Comparison of ENCODE assay signal across 24 cellular contexts in genomic region chr3:13359916-13360315, GRCh38.
A peak's percentile ranks its signal among the peaks of the same experiment; 100 is the strongest.
DNase-seq lines count a peak whose midpoint lies in the region; ATAC-seq, FAIRE-seq and TF ChIP-seq lines count a peak whose summit lies in the region.
"Had no signal": no experiment of that assay in that cellular context is flagged by ENCODE, and none has a peak within 500 bp of the region (broad histone marks: within the 10 kb centered on the region; RNA-seq: fewer than 3 reads in every experiment).

No MANE protein-coding gene starts in this region.

- WGBS in HepG2 (ENCODE audit: low lambda C conversion rate), result 98% methylated on average over 6 of the region's 6 CpGs
- 87% methylated on average over 4 of the region's 6 CpGs for WGBS in right lobe of liver (ENCODE audit: insufficient coverage, low coverage, low lambda C conversion rate, missing lambda C conversion rate)
- 94% methylated on average over 6 of the region's 6 CpGs for WGBS in K562 (ENCODE audit: insufficient coverage, low coverage, missing lambda C conversion rate)

- TF ChIP-seq POLR2A in HepG2 (IDR thresholded peaks at IDR 0.05; ENCODE audit: insufficient read depth in 1 of 2, low read depth in 2 of 2, low read length in 2 of 2), result no peak
- no peak for TF ChIP-seq POLR2A in right lobe of liver (IDR thresholded peaks at IDR 0.05)
- no peak for TF ChIP-seq POLR2A in K562 (conservative IDR thresholded peaks at IDR 0.05)

- H3K4me3 ChIP-seq in HepG2 (replicated peaks in 1 of 3; ENCODE audit: insufficient read depth in 1 of 3, low read depth in 2 of 3, low read length in 3 of 3) (no peak overlapping the region), right lobe of liver (no peak overlapping the region), K562 (no peak overlapping the region)
- H3K4me3 ChIP-seq: BLaER1, GM12878 had no signal

- in situ Hi-C loops in HepG2 (cut with HindIII; ENCODE audit: extremely low pct_ligation_motif_present, low pct_unique_long_range_greater_than_20kb), result no loop called here
- in situ Hi-C loops in K562 (cut with MboI), result no loop called here

- H2AFZ ChIP-seq in HepG2 (ENCODE audit: low read length), result no peak overlapping the region
- no peak overlapping the region for H2AFZ ChIP-seq in K562 (ENCODE audit: low read depth, low read length)

- H4K20me1 ChIP-seq in HepG2 (ENCODE audit: insufficient read depth, low read length) (no peaks in the 10 kb centered on the region), K562 (replicated peaks; ENCODE audit: control insufficient read depth, insufficient read depth, low read length) (no peaks in the 10 kb centered on the region; the same call in none of the 2 replicates)

- no peak for TF ChIP-seq CTCF in HepG2 (CRISPR knock-in tag; IDR thresholded peaks at IDR 0.05)
- TF ChIP-seq CTCF in right lobe of liver (IDR thresholded peaks at IDR 0.05), result no peak
- TF ChIP-seq CTCF in K562 (IDR thresholded peaks at IDR 0.05 in 2 of 3, conservative IDR thresholded peaks at IDR 0.05 in 1 of 3; ENCODE audit: insufficient read depth in 2 of 3, low read depth in 1 of 3, low read length in 3 of 3), result no peak

- H3K9me1 ChIP-seq in K562 (ENCODE audit: control insufficient read depth, insufficient read depth, low read length), result no peaks in the 10 kb centered on the region

- H3K27me3 ChIP-seq in HepG2 (ENCODE audit: control insufficient read depth in 1 of 2, insufficient read depth in 2 of 2, low read length in 2 of 2), result no peaks in the 10 kb centered on the region
- no peaks in the 10 kb centered on the region for H3K27me3 ChIP-seq in right lobe of liver
- no peaks in the 10 kb centered on the region for H3K27me3 ChIP-seq in K562 (ENCODE audit: control insufficient read depth in 2 of 2, insufficient read depth in 2 of 2, low read length in 2 of 2)
- H3K27me3 ChIP-seq: BE2C, BLaER1 had no signal

- H3K79me2 ChIP-seq in HepG2 (ENCODE audit: insufficient read depth, low read length) (no peaks in the 10 kb centered on the region), K562 (ENCODE audit: control insufficient read depth, insufficient read depth, low read length) (no peaks in the 10 kb centered on the region)

- H3K36me3 ChIP-seq in HepG2 (replicated peaks in 1 of 2; ENCODE audit: control insufficient read depth in 1 of 2, insufficient read depth in 2 of 2, low read length in 2 of 2), result peaks cover 28 to 81% of the 10 kb centered on the region in 2 experiments; a peak in 4 of 5 replicates
- H3K36me3 ChIP-seq in right lobe of liver, result peaks cover 0 to 38% (median 14%) of the 10 kb centered on the region in 4 donors
- H3K36me3 ChIP-seq in K562 (ENCODE audit: control insufficient read depth, insufficient read depth, low read length), result peaks cover 99% of the 10 kb centered on the region

- H3K9ac ChIP-seq in HepG2 (ENCODE audit: insufficient read depth, low read depth, low read length), result no peak overlapping the region
- no peak overlapping the region for H3K9ac ChIP-seq in K562 (ENCODE audit: insufficient read depth in 1 of 2, low read depth in 2 of 2, low read length in 2 of 2)
- H3K9ac ChIP-seq: BLaER1 had no signal

- H3K4me1 ChIP-seq in HepG2 (ENCODE audit: insufficient read depth, low read length), result peaks cover 22% of the 10 kb centered on the region
- H3K4me1 ChIP-seq in right lobe of liver, result peaks cover 0 to 15% (median 7%) of the 10 kb centered on the region in 4 donors
- H3K4me1 ChIP-seq in K562 (replicated peaks in 1 of 2; ENCODE audit: control insufficient read depth in 2 of 2, insufficient read depth in 2 of 2, low read length in 2 of 2), result 0 out of 5 replicates have a peak, but pooled peaks cover 0 to 3% of the 10 kb centered on the region in 2 experiments
- H3K4me1 ChIP-seq: BE2C had no signal

- no peaks in the 10 kb centered on the region for H3K9me3 ChIP-seq in HepG2 (ENCODE audit: low read length)
- H3K9me3 ChIP-seq in right lobe of liver, result no peaks in the 10 kb centered on the region
- no peaks in the 10 kb centered on the region for H3K9me3 ChIP-seq in K562 (replicated peaks; ENCODE audit: control insufficient read depth, insufficient read depth, low read depth, low read length)
- H3K9me3 ChIP-seq: BE2C, BLaER1 had no signal

- H3K27ac ChIP-seq in HepG2 (ENCODE audit: extremely low read length, insufficient read depth, low read length) (no peak overlapping the region), right lobe of liver (no peak overlapping the region), K562 (ENCODE audit: extremely low read depth, low read depth, low read length) (no peak overlapping the region)
- H3K27ac ChIP-seq: BLaER1 had no signal

- POLR2A ChIA-PET in HepG2 (lab: Yijun Ruan, JAX), result no interaction called here
- POLR2A ChIA-PET in K562 (lab: Yijun Ruan, JAX), result no interaction called here

- DNase-seq in HepG2 (ENCODE audit: low spot score), result no peak
- no peak for DNase-seq in right lobe of liver
- no peak for DNase-seq in K562 (ENCODE audit: extremely low read depth in 1 of 4, low spot score in 3 of 4)
- no peak for DNase-seq in NCI-H1105 treated with DMSO at 0.1 percent for 48 hours (lab: John Stamatoyannopoulos, UW)
- DNase-seq: 8988T; BE2C; C1 segment of cervical spinal cord; CD4-positive, alpha-beta memory T cell; CD4-positive, CD25-positive, alpha-beta regulatory T cell; CD8-positive, alpha-beta memory T cell; COR-L47; DMS 273 treated with DMSO at 0.1 percent for 48 hours; DMS153; DMS53; DMS79; DND-41; EL; GDM1 had no signal

- no peak for FAIRE-seq in HepG2 (lab: Jason Lieb, UNC)
- FAIRE-seq in K562 (lab: Jason Lieb, UNC), result no peak
- FAIRE-seq: A204.1, GM12878, GM12892, GM18507 had no signal

- CTCF ChIA-PET in HepG2 (lab: Yijun Ruan, JAX; ENCODE audit: low intra/inter-chr PET ratio, low total read pairs) (no interaction called here), K562 (lab: Yijun Ruan, JAX; ENCODE audit: low intra/inter-chr PET ratio) (no interaction called here)

- no peak overlapping the region for H3K4me2 ChIP-seq in HepG2 (ENCODE audit: low read depth, low read length)
- H3K4me2 ChIP-seq in K562 (ENCODE audit: insufficient read depth, low read length), result no peak overlapping the region
- H3K4me2 ChIP-seq: BLaER1 had no signal

- BruUV-seq in HepG2 (replicated peaks; lab: Mats Ljungman, UMichigan) (no TSS peak), K562 (replicated peaks; lab: Mats Ljungman, UMichigan) (no TSS peak)

- TF ChIP-seq RAD21 in HepG2 (CRISPR knock-in tag; IDR thresholded peaks at IDR 0.05) (no peak), K562 (CRISPR knock-in tag; conservative IDR thresholded peaks at IDR 0.05 in 1 of 2, IDR thresholded peaks at IDR 0.05 in 1 of 2) (no peak)

- intact Hi-C loops in HepG2 (cut with micrococcal nuclease; ENCODE audit: unreplicated experiment), result no loop called here
- intact Hi-C loops in right lobe of liver (cut with DNase I), result no loop called here
- intact Hi-C loops in K562 (cut with micrococcal nuclease), result no loop called here

- ATAC-seq in HepG2, result no peak
- no peak for ATAC-seq in right lobe of liver
- no peak for ATAC-seq in K562
- no peak for ATAC-seq in HG03139 (IDR thresholded peaks at IDR 0.05; ENCODE audit: unreplicated experiment)
- ATAC-seq: GM12878 had no signal

- TF ChIP-seq EP300 in HepG2 (IDR thresholded peaks at IDR 0.05; ENCODE audit: low read depth in 2 of 2, low read length in 2 of 2) (no peak), HepG2 (CRISPR knock-in tag; IDR thresholded peaks at IDR 0.05; ENCODE audit: borderline replicate concordance) (no peak), K562 (IDR thresholded peaks at IDR 0.05; ENCODE audit: low read length) (no peak)

TF ChIP-seq in HepG2, 621 proteins besides CTCF, POLR2A, EP300 and RAD21:
- TF ChIP-seq ZMYM3 (CRISPR knock-in tag; IDR thresholded peaks at IDR 0.05) (peak; percentile 65), CHD4 (IDR thresholded peaks at IDR 0.05; ENCODE audit: borderline replicate concordance, low read length) (peak; percentile 54; the same call in 1 of the 2 replicates), ZNF629 (CRISPR knock-in tag; conservative IDR thresholded peaks at IDR 0.05) (peak; percentile 95), ZNF816 (CRISPR knock-in tag; IDR thresholded peaks at IDR 0.05; ENCODE audit: borderline replicate concordance) (no peak), MXD3 (CRISPR knock-in tag; IDR thresholded peaks at IDR 0.05) (no peak), ZNF24 (IDR thresholded peaks at IDR 0.05) (no peak), ZNF3 (CRISPR knock-in tag; IDR thresholded peaks at IDR 0.05) (no peak), FOXK1 (CRISPR knock-in tag; IDR thresholded peaks at IDR 0.05; ENCODE audit: borderline replicate concordance, low read depth) (no peak)
TF ChIP-seq in HepG2: peak in this region for 3.

TF ChIP-seq in K562, 482 proteins besides CTCF, POLR2A, EP300 and RAD21 (continues in another document):
- no peak for TF ChIP-seq TCF15 (CRISPR knock-in tag; IDR thresholded peaks at IDR 0.05)
- TF ChIP-seq, protein P1, sequence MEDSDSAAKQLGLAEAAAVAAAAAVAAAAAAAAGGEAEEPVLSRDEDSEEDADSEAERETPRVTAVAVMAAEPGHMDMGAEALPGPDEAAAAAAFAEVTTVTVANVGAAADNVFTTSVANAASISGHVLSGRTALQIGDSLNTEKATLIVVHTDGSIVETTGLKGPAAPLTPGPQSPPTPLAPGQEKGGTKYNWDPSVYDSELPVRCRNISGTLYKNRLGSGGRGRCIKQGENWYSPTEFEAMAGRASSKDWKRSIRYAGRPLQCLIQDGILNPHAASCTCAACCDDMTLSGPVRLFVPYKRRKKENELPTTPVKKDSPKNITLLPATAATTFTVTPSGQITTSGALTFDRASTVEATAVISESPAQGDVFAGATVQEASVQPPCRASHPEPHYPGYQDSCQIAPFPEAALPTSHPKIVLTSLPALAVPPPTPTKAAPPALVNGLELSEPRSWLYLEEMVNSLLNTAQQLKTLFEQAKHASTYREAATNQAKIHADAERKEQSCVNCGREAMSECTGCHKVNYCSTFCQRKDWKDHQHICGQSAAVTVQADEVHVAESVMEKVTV (CRISPR knock-in tag; IDR thresholded peaks at IDR 0.05), result no peak

Comparison
In these comparisons a context has a peak if more than half of its experiments do, and no peak if none do; other contexts are left out.
1. Of the 241 proteins assayed by ChIP-seq in both HepG2 and K562: peak only in HepG2: none; only in K562: ADNP, CBX1, ESRRA, HDAC2, KDM1A, PTBP1 and 1 more; in both: CHD4; in neither: 233.